In genomic region chr2:58097025-58097424, GRCh38 we compare ENCODE assay signal across 25 cellular contexts. TPM values are rescaled to one million over a fixed set of nuclear protein-coding genes. Genes with fewer than 3 reads are reported as not detected.
"Had no signal": no experiment of that assay in that cellular context is flagged by ENCODE, and none has a peak within 500 bp of the region (broad histone marks: within the 10 kb centered on the region; RNA-seq: fewer than 3 reads in every experiment).

No MANE protein-coding gene starts in this region.

- ATAC-seq: activated CD4-positive, alpha-beta T cell treated with anti-CD3 and anti-CD28 coated beads for 36 hours; activated CD4-positive, CD25-positive, alpha-beta regulatory T cell treated with anti-CD3 and anti-CD28 coated beads, Interleukin-2, amount 50 U/mL, for 24 hours; body of pancreas; Panc1; WTC11 had no signal

- H3K4me2 ChIP-seq: SK-N-SH had no signal

- H3K9me3 ChIP-seq: body of pancreas, SJSA1, SK-N-SH had no signal

- H3K36me3 ChIP-seq: breast epithelium had no signal

- FAIRE-seq: astrocyte had no signal

- H3K4me1 ChIP-seq: breast epithelium, SJSA1 had no signal

- DNase-seq: activated CD4-positive, alpha-beta memory T cell treated with anti-CD3 and anti-CD28 coated beads for 36 hours; activated CD4-positive, alpha-beta T cell treated with anti-CD3 and anti-CD28 coated beads for 36 hours; activated CD4-positive, alpha-beta T cell treated with anti-CD3 and anti-CD28 coated beads, Interleukin-2, amount 50 U/mL, for 1 hour; activated CD8-positive, alpha-beta memory T cell treated with anti-CD3 and anti-CD28 coated beads, Interleukin-2, amount 50 U/mL, for 4 hours; activated effector memory CD4-positive, alpha-beta T cell treated with Interleukin-2 at 50 U/mL for 16 hours; activated naive CD4-positive, alpha-beta T cell treated with anti-CD3 and anti-CD28 coated beads, Interleukin-2, amount 10 ng/mL, durations not matched to agents 7 days and 5 days; activated naive CD8-positive, alpha-beta T cell treated with anti-CD3 and anti-CD28 coated beads, Interleukin-2, amount 10 ng/mL, durations not matched to agents 7 days and 5 days; activated T-cell treated with anti-CD3 and anti-CD28 coated beads for 4 hours; activated T-cell treated with anti-CD3 and anti-CD28 coated beads, Interleukin-2, amount 50 U/mL, for 48 hours; amygdala; body of pancreas; NCI-H1105; NCI-H1417 treated with DMSO at 0.1 percent for 48 hours; NCI-H1694; NCI-H1930; NCI-H345; NCI-H524 treated with DMSO at 0.1 percent for 48 hours; SHP77 treated with DMSO at 0.1 percent for 48 hours; SK-N-SH had no signal

- H3K27me3 ChIP-seq: body of pancreas, breast epithelium, SJSA1 had no signal

- H3K27ac ChIP-seq: body of pancreas, breast epithelium, SJSA1 had no signal

- H3K4me3 ChIP-seq: body of pancreas, breast epithelium, SJSA1 had no signal

- H3K9ac ChIP-seq: SK-N-SH had no signal

RNA-seq across cellular contexts. Expression of gene VRK2, which starts 50.4 kb away (rescaled TPM):
- polyA plus RNA-seq: SK-N-SH had no signal
